13 cellular contexts compared by ENCODE assay signal in the genomic region with DNA sequence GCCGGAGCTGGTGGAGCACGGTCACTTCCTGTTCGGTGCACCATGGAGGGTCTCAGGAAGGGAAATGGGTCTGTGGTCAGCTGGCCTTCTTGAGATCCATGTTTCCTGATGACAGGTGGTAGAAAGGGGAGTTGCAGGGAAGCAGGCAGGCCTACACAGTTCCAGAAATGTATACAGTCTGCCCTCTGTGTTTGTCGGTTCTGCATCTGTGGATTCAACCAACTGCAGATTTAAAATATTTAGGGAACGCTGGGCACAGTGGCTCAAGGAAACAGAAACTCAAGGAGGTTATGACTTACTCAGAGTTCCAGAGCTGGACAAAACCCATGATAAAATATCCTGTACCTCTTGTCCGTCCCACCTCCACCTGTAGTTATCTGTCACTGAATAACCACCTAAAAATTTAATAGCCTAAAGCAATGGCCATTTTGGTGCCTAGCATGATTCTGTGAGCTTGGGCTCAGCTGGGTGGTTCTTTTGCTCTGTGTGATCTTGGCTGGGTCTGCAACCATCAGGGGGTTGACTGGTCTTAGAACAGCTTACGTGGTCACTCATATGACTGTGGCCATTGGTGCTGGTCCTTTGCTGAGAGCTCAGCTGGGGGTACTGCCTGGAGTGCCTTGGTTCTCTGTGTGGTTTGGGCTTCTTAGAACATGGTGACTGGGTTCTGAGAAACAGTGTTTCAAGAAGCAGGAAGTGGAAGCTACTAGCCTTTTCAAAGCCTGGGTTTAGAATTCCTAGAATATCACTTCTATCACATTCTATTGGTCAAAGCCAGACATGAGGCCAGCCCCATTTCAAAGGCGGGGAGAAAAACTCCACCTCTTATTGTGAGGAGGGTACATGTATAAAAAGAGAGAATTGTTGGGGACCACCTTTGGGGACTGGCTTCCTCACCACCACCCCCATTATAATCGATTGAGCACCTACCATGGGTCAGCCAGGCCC.
DNase-seq lines count a peak whose midpoint lies in the region; ATAC-seq, FAIRE-seq and TF ChIP-seq lines count a peak whose summit lies in the region.
"Had no signal": no experiment of that assay in that cellular context is flagged by ENCODE, and none has a peak within 500 bp of the region (broad histone marks: within the 10 kb centered on the region; RNA-seq: fewer than 3 reads in every experiment).

No MANE protein-coding gene starts in this region.

- peaks cover 72% of the 10 kb centered on the region for H3K36me3 Mint-ChIP-seq in activated naive CD8-positive, alpha-beta T cell treated with anti-CD3 and anti-CD28 coated beads, Interleukin-2, amount 50 U/mL, for 24 hours (ENCODE audit: low read depth)
- peaks cover 5 to 30% (median 17%) of the 10 kb centered on the region in 3 donors for H3K36me3 Mint-ChIP-seq in naive thymus-derived CD8-positive, alpha-beta T cell

- H3K79me1 ChIP-seq in IMR-90 (ENCODE audit: low read depth in 1 of 2, low read length in 2 of 2), result no peaks in the 10 kb centered on the region

- no peaks in the 10 kb centered on the region for H3K9me1 ChIP-seq in IMR-90 (ENCODE audit: insufficient read depth, low read length)

- no peak overlapping the region for H3K56ac ChIP-seq in IMR-90 (ENCODE audit: extremely low read depth, insufficient read depth, low read length)

- no peaks in the 10 kb centered on the region for H4K20me1 ChIP-seq in IMR-90 (ENCODE audit: insufficient read depth, low read length)

- intact Hi-C loops in IMR-90 (cut with micrococcal nuclease), result loop anchor here (5.0 kb wide), 1 partner anchor 103 kb away; no protein-coding TSS in a partner anchor
- intact Hi-C loops in pancreas (cut with DNase I), result no loop called here

- H3K27ac ChIP-seq in ACC112 (ENCODE audit: low read depth, low read length) (peak overlapping the region; percentile 98; the same call in 1 of the 2 replicates), IMR-90 (ENCODE audit: insufficient read depth, low read length) (no peak overlapping the region), pancreas (peak overlapping the region in 1 of 4 donors; percentile 96)

- FAIRE-seq in urothelium cell line (lab: Jason Lieb, UNC), result no peak
- no peak for FAIRE-seq in pancreas (lab: Jason Lieb, UNC)
- FAIRE-seq: HTR-8/SVneo had no signal

- H3K9me3 ChIP-seq in IMR-90 (ENCODE audit: control insufficient read depth, insufficient read depth, low read length) (no peaks in the 10 kb centered on the region; the same call in 1 of the 2 replicates), pancreas (no peaks in the 10 kb centered on the region)

- CTCF ChIA-PET in IMR-90 (lab: Yijun Ruan, JAX), result no interaction called here

- peak overlapping the region; percentile 25; the same call in 1 of the 2 replicates for H2BK20ac ChIP-seq in IMR-90 (ENCODE audit: low read depth, low read length)

- in situ Hi-C loops in IMR-90 (cut with MboI; ENCODE audit: low sequenced_read_pairs), result no loop called here

- peaks cover 74% of the 10 kb centered on the region for H3K4me1 Mint-ChIP-seq in activated naive CD8-positive, alpha-beta T cell treated with anti-CD3 and anti-CD28 coated beads, Interleukin-2, amount 50 U/mL, for 24 hours
- peaks cover 55 to 80% (median 73%) of the 10 kb centered on the region in 4 donors for H3K4me1 Mint-ChIP-seq in naive thymus-derived CD8-positive, alpha-beta T cell

- H2BK5ac ChIP-seq in IMR-90 (ENCODE audit: low read depth, low read length, poor library complexity, severe bottlenecking), result no peak overlapping the region

- no peak overlapping the region for H2AFZ ChIP-seq in ACC112 (ENCODE audit: low read length, unreplicated experiment)
- no peak overlapping the region for H2AFZ ChIP-seq in IMR-90 (replicated peaks; ENCODE audit: low read length, poor library complexity)

- H3K4me1 ChIP-seq in ACC112 (ENCODE audit: control insufficient read depth, insufficient read depth, low read length, unreplicated experiment), result peaks cover 37% of the 10 kb centered on the region
- peaks cover 11% of the 10 kb centered on the region for H3K4me1 ChIP-seq in IMR-90 (ENCODE audit: control insufficient read depth, insufficient read depth, low read length)
- H3K4me1 ChIP-seq in pancreas, result peaks cover 28 to 57% (median 30%) of the 10 kb centered on the region in 3 donors

- no peak overlapping the region; the same call in 1 of the 2 replicates for H4K91ac ChIP-seq in IMR-90 (ENCODE audit: insufficient read depth, low read depth, low read length)

- dilution Hi-C loops in IMR-90 (cut with HindIII; ENCODE audit: low sequenced_read_pairs, unreplicated experiment), result no loop called here

- no peaks in the 10 kb centered on the region for H3K79me2 ChIP-seq in ACC112 (ENCODE audit: control insufficient read depth, insufficient read depth, low read length, unreplicated experiment)

- no peak overlapping the region for H4K8ac ChIP-seq in IMR-90 (ENCODE audit: low read depth in 2 of 2, low read length in 2 of 2)

- peak overlapping the region; percentile 92 for H3K27ac Mint-ChIP-seq in activated naive CD8-positive, alpha-beta T cell treated with anti-CD3 and anti-CD28 coated beads, Interleukin-2, amount 50 U/mL, for 24 hours
- H3K27ac Mint-ChIP-seq in naive thymus-derived CD8-positive, alpha-beta T cell, result peak overlapping the region; percentile 18 to 89 (median 86)

- no peak overlapping the region for H3K9ac ChIP-seq in IMR-90 (ENCODE audit: low read depth, low read length)

- no peak for TF ChIP-seq POLR2A in IMR-90 (IDR thresholded peaks at IDR 0.05; ENCODE audit: low read depth, low read length)

- WGBS in IMR-90 (ENCODE audit: extremely low coverage in 2 of 2, insufficient read length in 1 of 2), 2 experiments, result 50% methylated on average over 2 of the region's 9 CpGs; no CpG with 5 or more reads in 1 of the 2 experiments
- WGBS in pancreas, 2 donors, result 90 to 95% methylated on average over 9 of the region's 9 CpGs

- peak overlapping the region; percentile 52 for H3K4me3 Mint-ChIP-seq in activated naive CD8-positive, alpha-beta T cell treated with anti-CD3 and anti-CD28 coated beads, Interleukin-2, amount 50 U/mL, for 24 hours
- peak overlapping the region; percentile 0 to 81 (median 69) for H3K4me3 Mint-ChIP-seq in naive thymus-derived CD8-positive, alpha-beta T cell

- BruUV-seq in IMR-90 (replicated peaks; lab: Mats Ljungman, UMichigan), result no TSS peak

- peaks cover 8% of the 10 kb centered on the region for H3K9me3 Mint-ChIP-seq in activated naive CD8-positive, alpha-beta T cell treated with anti-CD3 and anti-CD28 coated beads, Interleukin-2, amount 50 U/mL, for 24 hours
- H3K9me3 Mint-ChIP-seq in naive thymus-derived CD8-positive, alpha-beta T cell, result peaks cover 0 to 17% (median 6%) of the 10 kb centered on the region in 9 donors

- H3K4me2 ChIP-seq in IMR-90 (ENCODE audit: low read depth, low read length), result no peak overlapping the region

- H3K36me3 ChIP-seq in ACC112 (ENCODE audit: insufficient read depth, low read length), result no peaks in the 10 kb centered on the region
- H3K36me3 ChIP-seq in IMR-90 (ENCODE audit: control insufficient read depth, insufficient read depth, low read length), result no peaks in the 10 kb centered on the region
- no peaks in the 10 kb centered on the region for H3K36me3 ChIP-seq in pancreas

- H4K5ac ChIP-seq in IMR-90 (ENCODE audit: low read depth, low read length), result no peak overlapping the region

- H3K27me3 ChIP-seq in ACC112 (ENCODE audit: insufficient read depth, low read length) (no peaks in the 10 kb centered on the region), IMR-90 (ENCODE audit: control insufficient read depth, insufficient read depth, low read length) (peaks cover 12% of the 10 kb centered on the region), pancreas (no peaks in the 10 kb centered on the region)

- TF ChIP-seq CTCF in IMR-90 (conservative IDR thresholded peaks at IDR 0.05; ENCODE audit: low read depth, low read length), result no peak
- TF ChIP-seq CTCF in pancreas (IDR thresholded peaks at IDR 0.05), result no peak

- no peak overlapping the region for H3K14ac ChIP-seq in IMR-90 (replicated peaks; ENCODE audit: low read depth, low read length)

- no peak for TF ChIP-seq RAD21 in IMR-90 (IDR thresholded peaks at IDR 0.05; ENCODE audit: low read length)

- DNase-seq in IMR-90, result no peak
- peak; percentile 35 for DNase-seq in activated naive CD8-positive, alpha-beta T cell treated with anti-CD3 and anti-CD28 coated beads, Interleukin-2, amount 50 U/mL, for 24 hours
- no peak for DNase-seq in naive thymus-derived CD8-positive, alpha-beta T cell
- DNase-seq in urothelium cell line (ENCODE audit: low spot score), result no peak
- DNase-seq in NAMALWA (ENCODE audit: low spot score), result no peak
- DNase-seq in NCI-H1694 (lab: John Stamatoyannopoulos, UW), result no peak
- DNase-seq in pancreas, result no peak
- DNase-seq: C1 segment of cervical spinal cord; effector CD8-positive, alpha-beta T cell; NCI-H2171; Right ventricle myocardium superior had no signal

- H2BK120ac ChIP-seq in IMR-90 (ENCODE audit: low read depth, low read length), result no peak overlapping the region

- ATAC-seq in IMR-90 (ENCODE audit: low read depth) (no peak), pancreas (no peak)
- ATAC-seq in activated naive CD8-positive, alpha-beta T cell treated with anti-CD3 and anti-CD28 coated beads, Interleukin-2, amount 50 U/mL, for 24 hours, result peak; percentile 34
- peak in 1 of 2 donors; percentile 25 for ATAC-seq in naive thymus-derived CD8-positive, alpha-beta T cell

- H2AK5ac ChIP-seq in IMR-90 (ENCODE audit: low read depth, low read length), result no peak overlapping the region; the same call in 1 of the 2 replicates

- no peak overlapping the region for H3K18ac ChIP-seq in IMR-90 (ENCODE audit: low read depth, low read length)

- H3K23ac ChIP-seq in IMR-90 (ENCODE audit: low read depth, low read length), result no peak overlapping the region

- H2BK15ac ChIP-seq in IMR-90 (ENCODE audit: low read depth, low read length), result no peak overlapping the region

- H3K4ac ChIP-seq in IMR-90 (ENCODE audit: low read depth, low read length), result no peak overlapping the region

- no peak overlapping the region for H2AK9ac ChIP-seq in IMR-90 (replicated peaks; ENCODE audit: low read depth, low read length, poor library complexity)

- POLR2A ChIA-PET in IMR-90 (lab: Charles Lee; ENCODE audit: unreplicated experiment), result no interaction called here
- POLR2A ChIA-PET in naive thymus-derived CD8-positive, alpha-beta T cell (lab: Charles Lee), result no interaction called here

- H3K4me3 ChIP-seq in ACC112 (ENCODE audit: low read depth, low read length) (no peak overlapping the region), IMR-90 (ENCODE audit: insufficient read depth, low read depth, low read length) (no peak overlapping the region), pancreas (no peak overlapping the region)

- no peaks in the 10 kb centered on the region for H3K27me3 Mint-ChIP-seq in activated naive CD8-positive, alpha-beta T cell treated with anti-CD3 and anti-CD28 coated beads, Interleukin-2, amount 50 U/mL, for 24 hours
- no peaks in the 10 kb centered on the region for H3K27me3 Mint-ChIP-seq in naive thymus-derived CD8-positive, alpha-beta T cell

TF ChIP-seq in IMR-90, 13 proteins besides CTCF, POLR2A, EP300 and RAD21:
- TF ChIP-seq MAZ (IDR thresholded peaks at IDR 0.05; ENCODE audit: borderline replicate concordance, low read depth, low read length) (no peak), BHLHE40 (IDR thresholded peaks at IDR 0.05; ENCODE audit: low read depth, low read length) (no peak)
